ENCODE assay signal across 24 cellular contexts in genomic region chr2:70817284-70817954, GRCh38. TPM values are rescaled to one million over a fixed set of nuclear protein-coding genes. Genes with fewer than 3 reads are reported as not detected.
"Had no signal": no experiment of that assay in that cellular context is flagged by ENCODE, and none has a peak within 500 bp of the region (broad histone marks: within the 10 kb centered on the region; RNA-seq: fewer than 3 reads in every experiment).

No MANE protein-coding gene starts in this region.

- H3K4me3 Mint-ChIP-seq: activated B cell treated with CpG ODN at 0.5 μM for 24 hours; activated CD4-positive, alpha-beta memory T cell treated with anti-CD3 and anti-CD28 coated beads, Interleukin-2, amount 10 ng/mL, durations not matched to agents 7 days and 5 days; activated CD4-positive, alpha-beta T cell treated with anti-CD3 and anti-CD28 coated beads, Interleukin-2, amount 10 ng/mL, durations not matched to agents 7 days and 5 days; activated naive CD8-positive, alpha-beta T cell treated with anti-CD3 and anti-CD28 coated beads for 36 hours had no signal

- H3K27me3 ChIP-seq: Peyer's patch had no signal

- H3K4me1 Mint-ChIP-seq: activated B cell treated with CpG ODN at 0.5 μM for 24 hours; activated naive CD8-positive, alpha-beta T cell treated with anti-CD3 and anti-CD28 coated beads for 36 hours had no signal

- H3K27ac Mint-ChIP-seq: activated B cell treated with CpG ODN at 0.5 μM for 24 hours; activated CD4-positive, alpha-beta memory T cell treated with anti-CD3 and anti-CD28 coated beads, Interleukin-2, amount 10 ng/mL, durations not matched to agents 7 days and 5 days; activated CD4-positive, alpha-beta T cell treated with anti-CD3 and anti-CD28 coated beads, Interleukin-2, amount 10 ng/mL, durations not matched to agents 7 days and 5 days; activated naive CD8-positive, alpha-beta T cell treated with anti-CD3 and anti-CD28 coated beads for 36 hours had no signal

- H3K4me3 ChIP-seq: Peyer's patch, SJCRH30 had no signal

- H3K36me3 Mint-ChIP-seq: activated naive CD8-positive, alpha-beta T cell treated with anti-CD3 and anti-CD28 coated beads for 36 hours had no signal

- DNase-seq: activated B cell treated with CpG ODN at 0.5 μM for 24 hours; activated CD4-positive, alpha-beta memory T cell treated with anti-CD3 and anti-CD28 coated beads, Interleukin-2, amount 10 ng/mL, durations not matched to agents 7 days and 5 days; activated CD4-positive, alpha-beta T cell treated with anti-CD3 and anti-CD28 coated beads for 1 hour; activated CD4-positive, alpha-beta T cell treated with anti-CD3 and anti-CD28 coated beads, Interleukin-2, amount 10 ng/mL, durations not matched to agents 7 days and 5 days; activated effector memory CD4-positive, alpha-beta T cell treated with anti-CD3 and anti-CD28 coated beads, Interleukin-2, amount 50 U/mL, for 16 hours; activated naive CD4-positive, alpha-beta T cell treated with Interleukin-2 at 50 U/mL for 16 hours; activated naive CD8-positive, alpha-beta T cell treated with anti-CD3 and anti-CD28 coated beads for 36 hours; activated T-cell treated with anti-CD3 and anti-CD28 coated beads for 4 hours; caudate nucleus; MM.1S; NCI-H1105 treated with DMSO at 0.1 percent for 48 hours; NCI-H1436 treated with DMSO at 0.1 percent for 48 hours; NCI-H1930; NCI-H345; NCI-H510A; NCI-H526 treated with DMSO at 0.1 percent for 48 hours; NCI-H82; Right ventricle myocardium superior; SK-N-SH had no signal

- H3K36me3 ChIP-seq: Peyer's patch, SJCRH30 had no signal

- H3K27me3 Mint-ChIP-seq: activated CD4-positive, alpha-beta T cell treated with anti-CD3 and anti-CD28 coated beads, Interleukin-2, amount 10 ng/mL, durations not matched to agents 7 days and 5 days; activated naive CD8-positive, alpha-beta T cell treated with anti-CD3 and anti-CD28 coated beads for 36 hours had no signal

- H3K9me3 Mint-ChIP-seq: activated B cell treated with CpG ODN at 0.5 μM for 24 hours; activated CD4-positive, alpha-beta memory T cell treated with anti-CD3 and anti-CD28 coated beads, Interleukin-2, amount 10 ng/mL, durations not matched to agents 7 days and 5 days; activated CD4-positive, alpha-beta T cell treated with anti-CD3 and anti-CD28 coated beads, Interleukin-2, amount 10 ng/mL, durations not matched to agents 7 days and 5 days; activated naive CD8-positive, alpha-beta T cell treated with anti-CD3 and anti-CD28 coated beads for 36 hours had no signal

RNA-seq across cellular contexts. Expression of gene CLEC4F, which starts 3.0 kb away (rescaled TPM):
- total RNA-seq: activated B cell treated with CpG ODN at 0.5 μM for 24 hours; activated CD4-positive, alpha-beta memory T cell treated with anti-CD3 and anti-CD28 coated beads, Interleukin-2, amount 10 ng/mL, durations not matched to agents 7 days and 5 days; activated CD4-positive, alpha-beta T cell treated with anti-CD3 and anti-CD28 coated beads, Interleukin-2, amount 10 ng/mL, durations not matched to agents 7 days and 5 days; activated CD8-positive, alpha-beta memory T cell treated with anti-CD3 and anti-CD28 coated beads for 36 hours; activated naive CD8-positive, alpha-beta T cell treated with anti-CD3 and anti-CD28 coated beads for 36 hours; cerebellum; SJCRH30 had no signal

RNA-seq across cellular contexts. Expression of gene CD207, which starts 18.2 kb away (rescaled TPM):
- total RNA-seq: activated B cell treated with CpG ODN at 0.5 μM for 24 hours; activated CD4-positive, alpha-beta memory T cell treated with anti-CD3 and anti-CD28 coated beads, Interleukin-2, amount 10 ng/mL, durations not matched to agents 7 days and 5 days; activated CD4-positive, alpha-beta T cell treated with anti-CD3 and anti-CD28 coated beads, Interleukin-2, amount 10 ng/mL, durations not matched to agents 7 days and 5 days; activated CD8-positive, alpha-beta memory T cell treated with anti-CD3 and anti-CD28 coated beads for 36 hours; activated naive CD8-positive, alpha-beta T cell treated with anti-CD3 and anti-CD28 coated beads for 36 hours; cerebellum; Peyer's patch; Right ventricle myocardium superior; SJCRH30; T-helper 1 cell treated with Interleukin-12 subunit alpha and Interleukin-12 subunit beta and Interleukin-4 antibody, amounts not matched to agents 30 ng/mL and 1 ng/mL, for 36 hours had no signal

RNA-seq across cellular contexts. Expression of gene FIGLA, which starts 27.0 kb away (rescaled TPM):
- total RNA-seq: activated B cell treated with CpG ODN at 0.5 μM for 24 hours; activated CD4-positive, alpha-beta memory T cell treated with anti-CD3 and anti-CD28 coated beads, Interleukin-2, amount 10 ng/mL, durations not matched to agents 7 days and 5 days; activated CD4-positive, alpha-beta T cell treated with anti-CD3 and anti-CD28 coated beads, Interleukin-2, amount 10 ng/mL, durations not matched to agents 7 days and 5 days; activated CD8-positive, alpha-beta memory T cell treated with anti-CD3 and anti-CD28 coated beads for 36 hours; activated naive CD8-positive, alpha-beta T cell treated with anti-CD3 and anti-CD28 coated beads for 36 hours; cerebellum; Peyer's patch; Right ventricle myocardium superior; SJCRH30; T-helper 1 cell treated with Interleukin-12 subunit alpha and Interleukin-12 subunit beta and Interleukin-4 antibody, amounts not matched to agents 30 ng/mL and 1 ng/mL, for 36 hours had no signal
